ENCODE assay signal across 1 cellular context in genomic region chr15:98683821-98684220, GRCh38.
TF ChIP-seq lines count a peak whose summit lies in the region.

No MANE protein-coding gene starts in this region.

TF ChIP-seq in IMR-90, 13 proteins besides CTCF, POLR2A, EP300 and RAD21 (continued from another document):
- TF ChIP-seq, protein P1, sequence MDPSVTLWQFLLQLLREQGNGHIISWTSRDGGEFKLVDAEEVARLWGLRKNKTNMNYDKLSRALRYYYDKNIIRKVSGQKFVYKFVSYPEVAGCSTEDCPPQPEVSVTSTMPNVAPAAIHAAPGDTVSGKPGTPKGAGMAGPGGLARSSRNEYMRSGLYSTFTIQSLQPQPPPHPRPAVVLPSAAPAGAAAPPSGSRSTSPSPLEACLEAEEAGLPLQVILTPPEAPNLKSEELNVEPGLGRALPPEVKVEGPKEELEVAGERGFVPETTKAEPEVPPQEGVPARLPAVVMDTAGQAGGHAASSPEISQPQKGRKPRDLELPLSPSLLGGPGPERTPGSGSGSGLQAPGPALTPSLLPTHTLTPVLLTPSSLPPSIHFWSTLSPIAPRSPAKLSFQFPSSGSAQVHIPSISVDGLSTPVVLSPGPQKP (IDR thresholded peaks at IDR 0.05; ENCODE audit: borderline replicate concordance, low read depth, low read length) = no peak
- TF ChIP-seq MAZ (IDR thresholded peaks at IDR 0.05; ENCODE audit: borderline replicate concordance, low read depth, low read length) = no peak
- no peak for TF ChIP-seq CHD1 (IDR thresholded peaks at IDR 0.05; ENCODE audit: low read depth, low read length)
TF ChIP-seq in IMR-90: peak in this region for 0.
